25 cellular contexts compared by ENCODE assay signal in the genomic region with DNA sequence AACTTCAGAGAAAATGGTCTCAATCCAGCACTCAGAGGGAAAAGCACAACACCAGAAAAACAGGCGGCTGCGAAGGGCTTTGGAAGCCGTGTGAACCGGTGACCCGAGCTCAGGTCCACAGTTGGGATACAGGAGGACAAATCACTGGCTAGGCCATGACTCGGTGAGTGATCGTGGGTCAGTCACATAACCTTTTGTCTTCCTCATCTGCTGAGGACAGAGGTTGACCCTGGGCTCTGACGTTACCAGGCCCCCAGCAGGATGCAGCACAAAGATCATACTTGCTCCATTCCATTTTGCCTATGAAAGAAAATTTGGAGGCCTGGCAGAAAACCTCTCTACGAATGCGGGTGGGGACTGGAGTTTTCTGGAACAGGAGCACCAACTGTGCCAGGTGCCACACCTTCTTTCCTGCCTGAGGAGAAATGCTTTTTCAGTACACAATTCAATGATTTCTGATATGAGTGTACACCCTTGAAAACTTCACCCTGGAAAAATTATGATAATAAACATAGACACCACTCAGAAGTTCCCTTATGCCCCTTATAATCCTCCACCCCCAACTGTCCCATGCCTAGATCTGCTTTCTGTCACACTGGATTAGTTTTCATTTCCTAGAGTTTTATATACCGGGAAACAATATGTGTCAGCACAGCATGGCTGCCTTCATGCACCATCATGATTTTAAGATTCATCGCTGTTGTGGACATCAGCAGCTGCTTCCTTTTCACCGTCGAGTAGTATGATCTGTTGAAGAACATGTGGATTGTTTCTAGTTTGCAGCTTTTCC.
A peak's percentile ranks its signal among the peaks of the same experiment; 100 is the strongest.
DNase-seq lines count a peak whose midpoint lies in the region; ATAC-seq and TF ChIP-seq lines count a peak whose summit lies in the region.
"Had no signal": no experiment of that assay in that cellular context is flagged by ENCODE, and none has a peak within 500 bp of the region (broad histone marks: within the 10 kb centered on the region; RNA-seq: fewer than 3 reads in every experiment).

No MANE protein-coding gene starts in this region.

- H3K4me3 ChIP-seq in SJCRH30: peak overlapping the region; percentile 40
- H3K4me3 ChIP-seq in ectodermal cell (ENCODE audit: insufficient read depth, low read depth, low read length): no peak overlapping the region
- H3K4me3 ChIP-seq: BLaER1, GM12878 had no signal

- ATAC-seq in GM19467 (IDR thresholded peaks at IDR 0.05; ENCODE audit: unreplicated experiment): no peak
- no peak for ATAC-seq in esophagus mucosa
- ATAC-seq: GM12878 had no signal

- no peaks in the 10 kb centered on the region for H3K9me3 ChIP-seq in SJCRH30 (replicated peaks)
- H3K9me3 ChIP-seq in ectodermal cell (ENCODE audit: control insufficient read depth, low read length): no peaks in the 10 kb centered on the region
- H3K9me3 ChIP-seq: BE2C, BLaER1 had no signal

- H3K36me3 ChIP-seq in SJCRH30: no peaks in the 10 kb centered on the region
- no peaks in the 10 kb centered on the region for H3K36me3 ChIP-seq in ectodermal cell (ENCODE audit: control insufficient read depth, insufficient read depth, low read length)
- H3K36me3 ChIP-seq: BE2C, BLaER1 had no signal

- peak overlapping the region; percentile 75 for H3K27ac Mint-ChIP-seq in neural crest cell (ENCODE audit: unreplicated experiment)
- H3K27ac Mint-ChIP-seq: CD14-positive monocyte; CD4-positive, alpha-beta memory T cell; CD4-positive, CD25-positive, alpha-beta regulatory T cell had no signal

- peak overlapping the region; percentile 47 for H3K4me3 Mint-ChIP-seq in neural crest cell
- H3K4me3 Mint-ChIP-seq: CD14-positive monocyte; CD4-positive, alpha-beta memory T cell; CD4-positive, CD25-positive, alpha-beta regulatory T cell; CD8-positive, alpha-beta memory T cell had no signal

- no peaks in the 10 kb centered on the region for H3K9me3 Mint-ChIP-seq in neural crest cell
- H3K9me3 Mint-ChIP-seq: CD14-positive monocyte; CD4-positive, alpha-beta memory T cell; CD8-positive, alpha-beta memory T cell had no signal

- no peak for TF ChIP-seq CTCF in neural crest cell (conservative IDR thresholded peaks at IDR 0.05)

- DNase-seq in SJCRH30 (peak; percentile 59 to 78), neural crest cell (ENCODE audit: low read depth, low spot score) (no peak), NOMO-1 treated with DMSO at 0.1 percent for 48 hours (lab: John Stamatoyannopoulos, UW; ENCODE audit: unreplicated experiment) (no peak)
- DNase-seq in activated CD4-positive, CD25-positive, alpha-beta regulatory T cell treated with anti-CD3 and anti-CD28 coated beads, Interleukin-2, amount 50 U/mL, for 72 hours: no peak
- DNase-seq: 8988T; ACHN; BE2C; C1 segment of cervical spinal cord; CD4-positive, alpha-beta memory T cell; CD4-positive, CD25-positive, alpha-beta regulatory T cell; CD8-positive, alpha-beta memory T cell; COR-L47; DMS 273 treated with DMSO at 0.1 percent for 48 hours; DMS153; DMS53; DMS79; DND-41; EL; GDM1 had no signal

- peaks cover 10% of the 10 kb centered on the region for H3K27me3 Mint-ChIP-seq in neural crest cell (ENCODE audit: low read depth)

- H3K4me1 Mint-ChIP-seq in neural crest cell: peaks cover 34% of the 10 kb centered on the region
- H3K4me1 Mint-ChIP-seq: CD14-positive monocyte; CD4-positive, alpha-beta memory T cell; CD4-positive, CD25-positive, alpha-beta regulatory T cell; CD8-positive, alpha-beta memory T cell had no signal

- H3K36me3 Mint-ChIP-seq in neural crest cell (ENCODE audit: low read depth): no peaks in the 10 kb centered on the region
- H3K36me3 Mint-ChIP-seq: CD14-positive monocyte; CD4-positive, alpha-beta memory T cell; CD4-positive, CD25-positive, alpha-beta regulatory T cell; CD8-positive, alpha-beta memory T cell had no signal

- WGBS in ectodermal cell, 2 experiments: 84 to 85% methylated on average over 14 of the region's 14 CpGs

- H3K27ac ChIP-seq in SJCRH30: peak overlapping the region; percentile 92
- H3K27ac ChIP-seq in ectodermal cell (ENCODE audit: insufficient read depth, low read depth, low read length, poor library complexity, severe bottlenecking): peak overlapping the region; percentile 33
- H3K27ac ChIP-seq: BLaER1 had no signal

- no peaks in the 10 kb centered on the region for H3K27me3 ChIP-seq in SJCRH30
- H3K27me3 ChIP-seq in ectodermal cell (ENCODE audit: control insufficient read depth, insufficient read depth, low read length, poor library complexity, severe bottlenecking): no peaks in the 10 kb centered on the region
- H3K27me3 ChIP-seq: BLaER1 had no signal

- H3K4me1 ChIP-seq in SJCRH30: peaks cover 23% of the 10 kb centered on the region; the same call in 1 of the 2 replicates
- peaks cover 12% of the 10 kb centered on the region for H3K4me1 ChIP-seq in ectodermal cell (ENCODE audit: control insufficient read depth, insufficient read depth, low read length)
- H3K4me1 ChIP-seq: BE2C had no signal

Comparison
In these comparisons a context has a peak if more than half of its experiments do, and no peak if none do; other contexts are left out.
1. DNase-seq: peak in SJCRH30 (2 of 2); none in neural crest cell (single experiment), NOMO-1 treated with DMSO at 0.1 percent for 48 hours (single experiment) and activated CD4-positive, CD25-positive, alpha-beta regulatory T cell treated with anti-CD3 and anti-CD28 coated beads, Interleukin-2, amount 50 U/mL, for 72 hours (single experiment).